14 cellular contexts compared by ENCODE assay signal in genomic region chr5:2752875-2753435, GRCh38. TPM values are rescaled to one million over a fixed set of nuclear protein-coding genes. Genes with fewer than 3 reads are reported as not detected.
DNase-seq lines count a peak whose midpoint lies in the region; ATAC-seq and TF ChIP-seq lines count a peak whose summit lies in the region.
"Had no signal": no experiment of that assay in that cellular context is flagged by ENCODE, and none has a peak within 500 bp of the region (broad histone marks: within the 10 kb centered on the region; RNA-seq: fewer than 3 reads in every experiment).

No MANE protein-coding gene starts in this region.

- H3K9me3 ChIP-seq in HUES6 (ENCODE audit: control insufficient read depth, insufficient read depth, low read depth, low read length) (no peaks in the 10 kb centered on the region), lung (ENCODE audit: control insufficient read depth in 2 of 2, insufficient read depth in 1 of 2, low read length in 1 of 2) (peaks cover 0 to 15% of the 10 kb centered on the region in 2 donors)
- H3K9me3 ChIP-seq: mucosa of descending colon had no signal

- DNase-seq in AG09309 (ENCODE audit: low read depth) = no peak
- no peak for DNase-seq in cardiac fibroblast (ENCODE audit: low read depth in 2 of 2)
- no peak for DNase-seq in lung (ENCODE audit: low spot score)
- no peak for DNase-seq in dermis blood vessel endothelial cell
- DNase-seq in activated CD8-positive, alpha-beta memory T cell treated with anti-CD3 and anti-CD28 coated beads, Interleukin-2, amount 10 ng/mL, durations not matched to agents 7 days and 5 days = no peak
- DNase-seq: activated gamma-delta T cell; CD8-positive, alpha-beta memory T cell; effector memory CD4-positive, alpha-beta T cell; Kasumi-1; mucosa of descending colon; substantia nigra had no signal

- peaks cover 4% of the 10 kb centered on the region for H3K9me3 Mint-ChIP-seq in activated CD8-positive, alpha-beta memory T cell treated with anti-CD3 and anti-CD28 coated beads, Interleukin-2, amount 10 ng/mL, durations not matched to agents 7 days and 5 days (ENCODE audit: low read depth)

- CTCF ChIA-PET in activated CD8-positive, alpha-beta memory T cell treated with anti-CD3 and anti-CD28 coated beads, Interleukin-2, amount 10 ng/mL, durations not matched to agents 7 days and 5 days (lab: Charles Lee) = no interaction called here

- H3K36me3 ChIP-seq in HUES6 (ENCODE audit: control insufficient read depth, insufficient read depth, low read length) = peaks cover 12% of the 10 kb centered on the region
- no peaks in the 10 kb centered on the region for H3K36me3 ChIP-seq in lung (ENCODE audit: control insufficient read depth in 2 of 2, insufficient read depth in 2 of 2, low read length in 2 of 2)

- H3K4me1 ChIP-seq in HUES6 (ENCODE audit: control insufficient read depth, insufficient read depth, low read length) (peaks cover 29% of the 10 kb centered on the region), lung (ENCODE audit: control insufficient read depth in 2 of 2, insufficient read depth in 2 of 2, low read length in 2 of 2) (peaks cover 3 to 16% of the 10 kb centered on the region in 2 donors)

- TF ChIP-seq CTCF in AG09309 (IDR thresholded peaks at IDR 0.05; ENCODE audit: control insufficient read depth, insufficient read depth, low read depth, low read length, missing control alignments) = no peak
- no peak for TF ChIP-seq CTCF in cardiac fibroblast (IDR thresholded peaks at IDR 0.05; ENCODE audit: low read depth, low read length)
- no peak for TF ChIP-seq CTCF in lung (IDR thresholded peaks at IDR 0.05; ENCODE audit: control extremely low read depth, extremely low read depth)

- peaks cover 9% of the 10 kb centered on the region for H3K4me1 Mint-ChIP-seq in activated CD8-positive, alpha-beta memory T cell treated with anti-CD3 and anti-CD28 coated beads, Interleukin-2, amount 10 ng/mL, durations not matched to agents 7 days and 5 days

- peaks cover 11% of the 10 kb centered on the region for H3K36me3 Mint-ChIP-seq in activated CD8-positive, alpha-beta memory T cell treated with anti-CD3 and anti-CD28 coated beads, Interleukin-2, amount 10 ng/mL, durations not matched to agents 7 days and 5 days
- H3K36me3 Mint-ChIP-seq: CD8-positive, alpha-beta memory T cell had no signal

- ATAC-seq in lung (ENCODE audit: insufficient read depth, low FRiP score) = no peak
- ATAC-seq in HG02763 (IDR thresholded peaks at IDR 0.05; ENCODE audit: unreplicated experiment) = no peak
- no peak for ATAC-seq in activated CD8-positive, alpha-beta memory T cell treated with anti-CD3 and anti-CD28 coated beads, Interleukin-2, amount 10 ng/mL, durations not matched to agents 7 days and 5 days
- no peak for ATAC-seq in HG03442 (IDR thresholded peaks at IDR 0.05; ENCODE audit: unreplicated experiment)

- peaks cover 61% of the 10 kb centered on the region for H3K27me3 Mint-ChIP-seq in activated CD8-positive, alpha-beta memory T cell treated with anti-CD3 and anti-CD28 coated beads, Interleukin-2, amount 10 ng/mL, durations not matched to agents 7 days and 5 days

- peak overlapping the region; percentile 82 for H3K9ac ChIP-seq in HUES6 (ENCODE audit: low read length)

- 3 to 5% methylated on average over 28 to 32 of the region's 32 CpGs for WGBS in lung, 2 donors

- H3K4me3 ChIP-seq in AG09309 (ENCODE audit: control insufficient read depth, low read depth, low read length) (peak overlapping the region; percentile 49), HUES6 (ENCODE audit: low read depth, low read length) (peak overlapping the region; percentile 81), cardiac fibroblast (replicated peaks in 1 of 2; ENCODE audit: low read depth in 2 of 2, low read length in 2 of 2) (peak overlapping the region; percentile 6 to 54), lung (peak overlapping the region; percentile 58)
- H3K4me3 ChIP-seq: mucosa of descending colon had no signal

- H3K27ac ChIP-seq in HUES6 (ENCODE audit: low read depth, low read length) (no peak overlapping the region), lung (ENCODE audit: low read depth in 1 of 2, low read length in 1 of 2) (peak overlapping the region in 1 of 2 donors; percentile 96)

- H3K27me3 ChIP-seq in HUES6 (ENCODE audit: control insufficient read depth, insufficient read depth, low read length) (peaks cover 65% of the 10 kb centered on the region), lung (ENCODE audit: control insufficient read depth, insufficient read depth) (peaks cover 26% of the 10 kb centered on the region)

- H3K4me3 Mint-ChIP-seq in activated CD8-positive, alpha-beta memory T cell treated with anti-CD3 and anti-CD28 coated beads, Interleukin-2, amount 10 ng/mL, durations not matched to agents 7 days and 5 days = no peak overlapping the region

- no peak overlapping the region for H3K27ac Mint-ChIP-seq in activated CD8-positive, alpha-beta memory T cell treated with anti-CD3 and anti-CD28 coated beads, Interleukin-2, amount 10 ng/mL, durations not matched to agents 7 days and 5 days
- H3K27ac Mint-ChIP-seq: CD8-positive, alpha-beta memory T cell had no signal

RNA-seq across cellular contexts. Expression of gene IRX2, which starts 1.5 kb away (rescaled TPM):
- 10 to 100 TPM; 60.8 to 64.5 TPM for total RNA-seq in lung
- polyA plus RNA-seq in lung = 10 to 100 TPM; 11.5 to 30.0 TPM
- total RNA-seq in dermis blood vessel endothelial cell = 0.33 and 1.7 TPM in 2 replicates
- not detected for total RNA-seq in activated CD8-positive, alpha-beta memory T cell treated with anti-CD3 and anti-CD28 coated beads, Interleukin-2, amount 10 ng/mL, durations not matched to agents 7 days and 5 days
- total RNA-seq: CD8-positive, alpha-beta memory T cell had no signal
- polyA plus RNA-seq: CD8-positive, alpha-beta memory T cell had no signal

Comparison
In these comparisons a context has a peak if more than half of its experiments do, and no peak if none do; other contexts are left out.
1. H3K4me3 ChIP-seq: peak in every context shown above with its lines; median percentile 81 in HUES6; 58 in lung; 49 in AG09309; 30 in cardiac fibroblast.
2. RNA of gene IRX2, which starts 1.5 kb away (total RNA-seq): 60.8 to 64.5 TPM in lung; 0.33 to 1.7 TPM in dermis blood vessel endothelial cell and not detected in activated CD8-positive, alpha-beta memory T cell treated with anti-CD3 and anti-CD28 coated beads, Interleukin-2, amount 10 ng/mL, durations not matched to agents 7 days and 5 days; every median in the first group is over 10 times any median in the second.